In genomic region chr3:195632501-195633185, GRCh38 we compare ENCODE assay signal across 10 cellular contexts. TPM values are rescaled to one million over a fixed set of nuclear protein-coding genes. Genes with fewer than 3 reads are reported as not detected.
DNase-seq lines count a peak whose midpoint lies in the region; ATAC-seq and TF ChIP-seq lines count a peak whose summit lies in the region.
"Not testable (repeated sequence)": the region's sequence is repeated elsewhere in the genome, so short reads cannot be mapped to it uniquely, and the experiment has no call there.
"Had no signal": no experiment of that assay in that cellular context is flagged by ENCODE, and none has a peak within 500 bp of the region (broad histone marks: within the 10 kb centered on the region; RNA-seq: fewer than 3 reads in every experiment).

No MANE protein-coding gene starts in this region.

- peak; percentile 39 for DNase-seq in H7
- not testable (repeated sequence) for DNase-seq in activated B cell treated with CpG ODN at 0.5 μM for 24 hours; activated T-cell treated with anti-CD3 and anti-CD28 coated beads, Interleukin-2, amount 50 U/mL, for 4 hours; activated naive CD8-positive, alpha-beta T cell treated with anti-CD3 and anti-CD28 coated beads, Interleukin-2, amount 50 U/mL, for 24 hours; immature natural killer cell; neural crest cell (ENCODE audit: low read depth, low spot score); stimulated activated naive B cell treated with anti-CD40 and anti-IgM and Interleukin-4, amounts not matched to agents 10 μg/mL and 1 μg/mL and 100 μg/mL, for 72 hours

- not testable (repeated sequence) for H3K27ac Mint-ChIP-seq in activated B cell treated with CpG ODN at 0.5 μM for 24 hours
- peak overlapping the region; percentile 84 for H3K27ac Mint-ChIP-seq in activated naive CD8-positive, alpha-beta T cell treated with anti-CD3 and anti-CD28 coated beads, Interleukin-2, amount 50 U/mL, for 24 hours
- H3K27ac Mint-ChIP-seq in immature natural killer cell (peak overlapping the region in 2 of 6 donors; percentile 44 to 45), neural crest cell (ENCODE audit: unreplicated experiment) (peak overlapping the region; percentile 91)
- peak overlapping the region; percentile 95 for H3K27ac Mint-ChIP-seq in stimulated activated naive B cell treated with anti-CD40 and anti-IgM and Interleukin-4, amounts not matched to agents 10 μg/mL and 1 μg/mL and 100 μg/mL, for 72 hours

- H3K27me3 Mint-ChIP-seq in activated B cell treated with CpG ODN at 0.5 μM for 24 hours: peaks cover 13% of the 10 kb centered on the region
- not testable (repeated sequence) for H3K27me3 Mint-ChIP-seq in activated T-cell treated with anti-CD3 and anti-CD28 coated beads, Interleukin-2, amount 50 U/mL, for 4 hours (ENCODE audit: low read depth); activated naive CD8-positive, alpha-beta T cell treated with anti-CD3 and anti-CD28 coated beads, Interleukin-2, amount 50 U/mL, for 24 hours; immature natural killer cell (ENCODE audit: low read depth in 3 of 3); stimulated activated naive B cell treated with anti-CD40 and anti-IgM and Interleukin-4, amounts not matched to agents 10 μg/mL and 1 μg/mL and 100 μg/mL, for 72 hours
- peaks cover 16% of the 10 kb centered on the region for H3K27me3 Mint-ChIP-seq in neural crest cell (ENCODE audit: low read depth)

- CTCF ChIA-PET in activated B cell treated with CpG ODN at 0.5 μM for 24 hours (lab: Charles Lee): not testable (repeated sequence)

- H3K4me1 Mint-ChIP-seq in activated B cell treated with CpG ODN at 0.5 μM for 24 hours: peaks cover 14% of the 10 kb centered on the region
- peaks cover 17% of the 10 kb centered on the region for H3K4me1 Mint-ChIP-seq in activated T-cell treated with anti-CD3 and anti-CD28 coated beads, Interleukin-2, amount 50 U/mL, for 4 hours (ENCODE audit: low read depth)
- peaks cover 19% of the 10 kb centered on the region for H3K4me1 Mint-ChIP-seq in activated naive CD8-positive, alpha-beta T cell treated with anti-CD3 and anti-CD28 coated beads, Interleukin-2, amount 50 U/mL, for 24 hours
- H3K4me1 Mint-ChIP-seq in immature natural killer cell: peaks cover 8 to 11% of the 10 kb centered on the region in 2 donors
- H3K4me1 Mint-ChIP-seq in neural crest cell: not testable (repeated sequence)
- peaks cover 12 to 35% of the 10 kb centered on the region in 2 donors for H3K4me1 Mint-ChIP-seq in stimulated activated naive B cell treated with anti-CD40 and anti-IgM and Interleukin-4, amounts not matched to agents 10 μg/mL and 1 μg/mL and 100 μg/mL, for 72 hours

- peak overlapping the region; percentile 24 for H3K4me3 Mint-ChIP-seq in activated B cell treated with CpG ODN at 0.5 μM for 24 hours
- peak overlapping the region; percentile 36 for H3K4me3 Mint-ChIP-seq in activated T-cell treated with anti-CD3 and anti-CD28 coated beads, Interleukin-2, amount 50 U/mL, for 4 hours
- H3K4me3 Mint-ChIP-seq in activated naive CD8-positive, alpha-beta T cell treated with anti-CD3 and anti-CD28 coated beads, Interleukin-2, amount 50 U/mL, for 24 hours: peak overlapping the region; percentile 13
- H3K4me3 Mint-ChIP-seq in immature natural killer cell: peak overlapping the region in 3 of 5 donors; percentile 13 to 60 (median 35)
- peak overlapping the region; percentile 56 for H3K4me3 Mint-ChIP-seq in neural crest cell
- peak overlapping the region; percentile 44 to 53 for H3K4me3 Mint-ChIP-seq in stimulated activated naive B cell treated with anti-CD40 and anti-IgM and Interleukin-4, amounts not matched to agents 10 μg/mL and 1 μg/mL and 100 μg/mL, for 72 hours

- H3K36me3 Mint-ChIP-seq in activated B cell treated with CpG ODN at 0.5 μM for 24 hours (ENCODE audit: low read depth); activated T-cell treated with anti-CD3 and anti-CD28 coated beads, Interleukin-2, amount 50 U/mL, for 4 hours (ENCODE audit: insufficient read depth); activated naive CD8-positive, alpha-beta T cell treated with anti-CD3 and anti-CD28 coated beads, Interleukin-2, amount 50 U/mL, for 24 hours (ENCODE audit: low read depth); immature natural killer cell; neural crest cell (ENCODE audit: low read depth); stimulated activated naive B cell treated with anti-CD40 and anti-IgM and Interleukin-4, amounts not matched to agents 10 μg/mL and 1 μg/mL and 100 μg/mL, for 72 hours: not testable (repeated sequence)

- not testable (repeated sequence) for ATAC-seq in activated B cell treated with CpG ODN at 0.5 μM for 24 hours (ENCODE audit: low read depth); activated T-cell treated with anti-CD3 and anti-CD28 coated beads, Interleukin-2, amount 50 U/mL, for 4 hours; activated naive CD8-positive, alpha-beta T cell treated with anti-CD3 and anti-CD28 coated beads, Interleukin-2, amount 50 U/mL, for 24 hours; stimulated activated naive B cell treated with anti-CD40 and anti-IgM and Interleukin-4, amounts not matched to agents 10 μg/mL and 1 μg/mL and 100 μg/mL, for 72 hours (replicated peaks)

- not testable (repeated sequence) for H3K36me3 ChIP-seq in H7 (replicated peaks; ENCODE audit: control insufficient read depth, insufficient read depth, low read length)

- TF ChIP-seq CTCF in activated B cell treated with CpG ODN at 0.5 μM for 24 hours (IDR thresholded peaks at IDR 0.05); neural crest cell (conservative IDR thresholded peaks at IDR 0.05): not testable (repeated sequence)

- H3K27me3 ChIP-seq in H7 (ENCODE audit: control insufficient read depth, insufficient read depth, low read length): not testable (repeated sequence)

- not testable (repeated sequence) for H3K4me3 ChIP-seq in H7 (ENCODE audit: insufficient read depth, low read depth, low read length)

- intact Hi-C loops in activated B cell treated with CpG ODN at 0.5 μM for 24 hours (cut with micrococcal nuclease): not testable (repeated sequence)

- POLR2A ChIA-PET in activated B cell treated with CpG ODN at 0.5 μM for 24 hours (lab: Charles Lee): not testable (repeated sequence)

- H3K9me3 Mint-ChIP-seq in activated B cell treated with CpG ODN at 0.5 μM for 24 hours; activated T-cell treated with anti-CD3 and anti-CD28 coated beads, Interleukin-2, amount 50 U/mL, for 4 hours; activated naive CD8-positive, alpha-beta T cell treated with anti-CD3 and anti-CD28 coated beads, Interleukin-2, amount 50 U/mL, for 24 hours; immature natural killer cell; neural crest cell; stimulated activated naive B cell treated with anti-CD40 and anti-IgM and Interleukin-4, amounts not matched to agents 10 μg/mL and 1 μg/mL and 100 μg/mL, for 72 hours: not testable (repeated sequence)

RNA-seq across cellular contexts. Expression of gene APOD, which starts 48.9 kb away (rescaled TPM):
- total RNA-seq in H7 (2014; rRNA removed; shearing (Covaris generic)): not detected in 2 replicates
- total RNA-seq in activated B cell treated with CpG ODN at 0.5 μM for 24 hours (0.20 and 0.35 TPM in 2 replicates), neural crest cell (1.1 and 1.7 TPM in 2 replicates)
- not detected for total RNA-seq in activated T-cell treated with anti-CD3 and anti-CD28 coated beads, Interleukin-2, amount 50 U/mL, for 4 hours
- not detected for polyA plus RNA-seq in immature natural killer cell
- total RNA-seq: foreskin keratinocyte, M059J had no signal
- polyA plus RNA-seq: keratinocyte had no signal
